ENCODE assay signal across 1 cellular context in the genomic region with DNA sequence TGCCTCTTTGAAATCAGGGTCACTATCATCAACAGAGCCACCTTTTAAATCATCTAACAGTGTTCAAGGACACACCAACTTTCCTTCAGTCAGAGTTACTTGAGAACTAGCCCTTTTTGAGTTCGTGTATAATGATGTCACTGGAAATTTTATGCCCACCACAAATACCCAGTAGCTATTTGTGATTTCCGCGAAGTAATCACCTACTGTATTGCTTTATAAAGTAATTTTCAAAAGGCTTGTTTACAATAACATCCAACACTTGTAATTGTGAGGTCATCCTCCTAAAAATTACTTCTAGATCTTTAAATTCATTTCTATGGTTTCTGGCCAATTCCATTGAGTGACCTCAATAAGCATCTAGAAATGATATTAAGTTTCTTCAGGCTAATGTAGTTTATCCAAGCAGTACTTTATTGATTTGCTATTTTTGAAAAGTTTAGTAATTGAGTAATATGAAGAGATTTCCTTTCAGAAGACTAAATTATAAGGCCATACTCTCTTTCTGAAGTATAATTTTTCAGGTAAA.
TF ChIP-seq lines count a peak whose summit lies in the region.

No MANE protein-coding gene starts in this region.

TF ChIP-seq in HEK293, 187 proteins besides CTCF, POLR2A, EP300 and RAD21 (continued from another document):
- TF ChIP-seq, protein P1, sequence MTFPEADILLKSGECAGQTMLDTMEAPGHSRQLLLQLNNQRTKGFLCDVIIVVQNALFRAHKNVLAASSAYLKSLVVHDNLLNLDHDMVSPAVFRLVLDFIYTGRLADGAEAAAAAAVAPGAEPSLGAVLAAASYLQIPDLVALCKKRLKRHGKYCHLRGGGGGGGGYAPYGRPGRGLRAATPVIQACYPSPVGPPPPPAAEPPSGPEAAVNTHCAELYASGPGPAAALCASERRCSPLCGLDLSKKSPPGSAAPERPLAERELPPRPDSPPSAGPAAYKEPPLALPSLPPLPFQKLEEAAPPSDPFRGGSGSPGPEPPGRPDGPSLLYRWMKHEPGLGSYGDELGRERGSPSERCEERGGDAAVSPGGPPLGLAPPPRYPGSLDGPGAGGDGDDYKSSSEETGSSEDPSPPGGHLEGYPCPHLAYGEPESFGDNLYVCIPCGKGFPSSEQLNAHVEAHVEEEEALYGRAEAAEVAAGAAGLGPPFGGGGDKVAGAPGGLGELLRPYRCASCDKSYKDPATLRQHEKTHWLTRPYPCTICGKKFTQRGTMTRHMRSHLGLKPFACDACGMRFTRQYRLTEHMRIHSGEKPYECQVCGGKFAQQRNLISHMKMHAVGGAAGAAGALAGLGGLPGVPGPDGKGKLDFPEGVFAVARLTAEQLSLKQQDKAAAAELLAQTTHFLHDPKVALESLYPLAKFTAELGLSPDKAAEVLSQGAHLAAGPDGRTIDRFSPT (tag by site-specific recombination; IDR thresholded peaks at IDR 0.05): peak; percentile 54; the same call in 1 of the 2 replicates
- TF ChIP-seq ZEB2 (tag by site-specific recombination; IDR thresholded peaks at IDR 0.05) (peak; percentile 31), KLF10 (tag by site-specific recombination; IDR thresholded peaks at IDR 0.05) (peak; percentile 24; the same call in 1 of the 2 replicates), YY2 (tag by site-specific recombination; IDR thresholded peaks at IDR 0.05) (no peak), ZNF184 (tag by site-specific recombination; IDR thresholded peaks at IDR 0.05) (peak; percentile 32; the same call in 1 of the 2 replicates), ZNF629 (tag by site-specific recombination; IDR thresholded peaks at IDR 0.05) (peak; percentile 86), ZNF366 (tag by site-specific recombination; conservative IDR thresholded peaks at IDR 0.05) (peak; percentile 70), ZNF175 (tag by site-specific recombination; IDR thresholded peaks at IDR 0.05) (no peak), TCF7L2 (IDR thresholded peaks at IDR 0.05; ENCODE audit: borderline replicate concordance, low read depth, low read length) (no peak), GFI1B (tag by site-specific recombination; IDR thresholded peaks at IDR 0.05) (no peak), SP7 (tag by site-specific recombination; IDR thresholded peaks at IDR 0.05) (0 out of 2 replicates have a peak, but pooled peaks have one; percentile 23), ZNF558 (tag by site-specific recombination; IDR thresholded peaks at IDR 0.05) (peak; percentile 51; the same call in 1 of the 2 replicates), ZNF426 (tag by site-specific recombination; IDR thresholded peaks at IDR 0.05) (no peak), ZNF555 (tag by site-specific recombination; conservative IDR thresholded peaks at IDR 0.05) (no peak)
- TF ChIP-seq, protein P2, sequence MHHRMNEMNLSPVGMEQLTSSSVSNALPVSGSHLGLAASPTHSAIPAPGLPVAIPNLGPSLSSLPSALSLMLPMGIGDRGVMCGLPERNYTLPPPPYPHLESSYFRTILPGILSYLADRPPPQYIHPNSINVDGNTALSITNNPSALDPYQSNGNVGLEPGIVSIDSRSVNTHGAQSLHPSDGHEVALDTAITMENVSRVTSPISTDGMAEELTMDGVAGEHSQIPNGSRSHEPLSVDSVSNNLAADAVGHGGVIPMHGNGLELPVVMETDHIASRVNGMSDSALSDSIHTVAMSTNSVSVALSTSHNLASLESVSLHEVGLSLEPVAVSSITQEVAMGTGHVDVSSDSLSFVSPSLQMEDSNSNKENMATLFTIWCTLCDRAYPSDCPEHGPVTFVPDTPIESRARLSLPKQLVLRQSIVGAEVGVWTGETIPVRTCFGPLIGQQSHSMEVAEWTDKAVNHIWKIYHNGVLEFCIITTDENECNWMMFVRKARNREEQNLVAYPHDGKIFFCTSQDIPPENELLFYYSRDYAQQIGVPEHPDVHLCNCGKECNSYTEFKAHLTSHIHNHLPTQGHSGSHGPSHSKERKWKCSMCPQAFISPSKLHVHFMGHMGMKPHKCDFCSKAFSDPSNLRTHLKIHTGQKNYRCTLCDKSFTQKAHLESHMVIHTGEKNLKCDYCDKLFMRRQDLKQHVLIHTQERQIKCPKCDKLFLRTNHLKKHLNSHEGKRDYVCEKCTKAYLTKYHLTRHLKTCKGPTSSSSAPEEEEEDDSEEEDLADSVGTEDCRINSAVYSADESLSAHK (tag by site-specific recombination; IDR thresholded peaks at IDR 0.05): no peak
- TF ChIP-seq, protein P3, sequence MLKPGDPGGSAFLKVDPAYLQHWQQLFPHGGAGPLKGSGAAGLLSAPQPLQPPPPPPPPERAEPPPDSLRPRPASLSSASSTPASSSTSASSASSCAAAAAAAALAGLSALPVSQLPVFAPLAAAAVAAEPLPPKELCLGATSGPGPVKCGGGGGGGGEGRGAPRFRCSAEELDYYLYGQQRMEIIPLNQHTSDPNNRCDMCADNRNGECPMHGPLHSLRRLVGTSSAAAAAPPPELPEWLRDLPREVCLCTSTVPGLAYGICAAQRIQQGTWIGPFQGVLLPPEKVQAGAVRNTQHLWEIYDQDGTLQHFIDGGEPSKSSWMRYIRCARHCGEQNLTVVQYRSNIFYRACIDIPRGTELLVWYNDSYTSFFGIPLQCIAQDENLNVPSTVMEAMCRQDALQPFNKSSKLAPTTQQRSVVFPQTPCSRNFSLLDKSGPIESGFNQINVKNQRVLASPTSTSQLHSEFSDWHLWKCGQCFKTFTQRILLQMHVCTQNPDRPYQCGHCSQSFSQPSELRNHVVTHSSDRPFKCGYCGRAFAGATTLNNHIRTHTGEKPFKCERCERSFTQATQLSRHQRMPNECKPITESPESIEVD (tag by site-specific recombination; IDR thresholded peaks at IDR 0.05): peak; percentile 98
